In genomic region chr6:11218827-11219826, GRCh38 we compare ENCODE assay signal across 8 cellular contexts. TPM values are rescaled to one million over a fixed set of nuclear protein-coding genes. Genes with fewer than 3 reads are reported as not detected.
DNase-seq lines count a peak whose midpoint lies in the region; ATAC-seq and TF ChIP-seq lines count a peak whose summit lies in the region.

No MANE protein-coding gene starts in this region.

- peak; percentile 88 for DNase-seq in HT-29 (ENCODE audit: low spot score)
- DNase-seq in adrenal gland = peak; percentile 33 to 79 (median 49)
- no peak for DNase-seq in hepatocyte (ENCODE audit: low spot score)
- peak; percentile 46 for DNase-seq in renal cortical epithelial cell (ENCODE audit: low read depth)
- DNase-seq in HPDE6-E6E7 (ENCODE audit: extremely low spot score) = no peak
- DNase-seq in GM20000 (ENCODE audit: low spot score) = no peak
- DNase-seq in DMS53 treated with DMSO at 0.1 percent for 48 hours (lab: John Stamatoyannopoulos, UW; ENCODE audit: unreplicated experiment) = no peak

- H2AFZ ChIP-seq in hepatocyte = no peak overlapping the region

- H3K27me3 ChIP-seq in adrenal gland (no peaks in the 10 kb centered on the region), hepatocyte (no peaks in the 10 kb centered on the region)

- H3K4me1 ChIP-seq in adrenal gland (replicated peaks in 1 of 2) (peaks cover 22 to 26% of the 10 kb centered on the region in 2 donors), hepatocyte (ENCODE audit: insufficient read depth) (peaks cover 39% of the 10 kb centered on the region)

- ATAC-seq in GM21529 (IDR thresholded peaks at IDR 0.05; ENCODE audit: unreplicated experiment) = no peak

- H3K9me3 ChIP-seq in adrenal gland (replicated peaks in 1 of 3) = no peaks in the 10 kb centered on the region
- no peaks in the 10 kb centered on the region for H3K9me3 ChIP-seq in hepatocyte (ENCODE audit: low read depth)

- H3K27ac ChIP-seq in adrenal gland = peak overlapping the region in 2 of 5 donors; percentile 72 to 78
- peak overlapping the region; percentile 84 for H3K27ac ChIP-seq in hepatocyte

- 63 to 76% (median 66%) methylated on average over 15 of the region's 15 CpGs for WGBS in adrenal gland, 4 donors
- WGBS in hepatocyte (ENCODE audit: low lambda C conversion rate, missing lambda C conversion rate) = 56% methylated on average over 15 of the region's 15 CpGs

- intact Hi-C loops in adrenal gland (cut with DNase I) = no loop called here

- H3K4me2 ChIP-seq in hepatocyte = peak overlapping the region; percentile 56

- peaks cover 88% of the 10 kb centered on the region for H3K79me2 ChIP-seq in hepatocyte

- peak in 1 of 2 donors; percentile 6 for TF ChIP-seq POLR2A in adrenal gland (IDR thresholded peaks at IDR 0.05)

- TF ChIP-seq CTCF in adrenal gland (IDR thresholded peaks at IDR 0.05) = no peak
- no peak for TF ChIP-seq CTCF in hepatocyte (IDR thresholded peaks at IDR 0.05; ENCODE audit: poor library complexity)
- TF ChIP-seq CTCF in GM20000 (IDR thresholded peaks at IDR 0.05; ENCODE audit: extremely low read depth, missing control alignments) = no peak

- no peaks in the 10 kb centered on the region for H3K36me3 ChIP-seq in adrenal gland (replicated peaks in 1 of 2)
- no peaks in the 10 kb centered on the region for H3K36me3 ChIP-seq in hepatocyte (replicated peaks; ENCODE audit: insufficient read depth, low read depth)

- no peaks in the 10 kb centered on the region for H3K9me2 ChIP-seq in hepatocyte (replicated peaks; ENCODE audit: insufficient read depth)

- H3K4me3 ChIP-seq in adrenal gland = no peak overlapping the region
- H3K4me3 ChIP-seq in hepatocyte = no peak overlapping the region

- H4K20me1 ChIP-seq in hepatocyte (ENCODE audit: insufficient read depth, poor library complexity, severe bottlenecking) = peaks cover 18% of the 10 kb centered on the region

RNA-seq across cellular contexts. Expression of gene NEDD9, which starts 13.3 kb away (rescaled TPM):
- 35.4 and 36.4 TPM in 2 replicates for total RNA-seq in HT-29 (2014; rRNA removed; shearing (Covaris generic))
- 10 to 100 TPM in 7 of 8 donors, 1 to 10 TPM in 1; 6.6 to 47.9 (median 19.7) TPM for total RNA-seq in adrenal gland
- polyA plus RNA-seq in adrenal gland = 10 to 100 TPM in 1 of 3 donors, 1 to 10 TPM in 2; 8.0 to 14.7 (median 8.6) TPM
- 55.1 and 57.3 TPM in 2 replicates for total RNA-seq in hepatocyte
- polyA plus RNA-seq in hepatocyte = 59.3 and 67.1 TPM in 2 replicates
- total RNA-seq in renal cortical epithelial cell = 86.7 and 131 TPM in 2 replicates

Comparison
In these comparisons a context has a peak if more than half of its experiments do, and no peak if none do; other contexts are left out.
1. DNase-seq: peak in HT-29 (single experiment), adrenal gland (7 of 7) and renal cortical epithelial cell (single experiment); none in hepatocyte (single experiment), HPDE6-E6E7 (single experiment), GM20000 (single experiment) and DMS53 treated with DMSO at 0.1 percent for 48 hours (single experiment).